ENCODE assay signal across 8 cellular contexts in genomic region chr7:106346678-106347217, GRCh38.
DNase-seq lines count a peak whose midpoint lies in the region; FAIRE-seq and TF ChIP-seq lines count a peak whose summit lies in the region.

No MANE protein-coding gene starts in this region.

- peak overlapping the region; percentile 73 for H3K4me3 Mint-ChIP-seq in activated T-cell treated with anti-CD3 and anti-CD28 coated beads, Interleukin-2, amount 50 U/mL, for 24 hours

- peaks cover 14% of the 10 kb centered on the region for H3K4me1 ChIP-seq in keratinocyte (ENCODE audit: control insufficient read depth, extremely low read depth, insufficient read depth, low read length)

- H3K9me3 Mint-ChIP-seq in activated T-cell treated with anti-CD3 and anti-CD28 coated beads, Interleukin-2, amount 50 U/mL, for 24 hours = peaks cover 55% of the 10 kb centered on the region

- no peak overlapping the region for H3K9ac ChIP-seq in keratinocyte (ENCODE audit: control insufficient read depth, extremely low read depth, insufficient read depth, low read length)

- H3K27me3 ChIP-seq in keratinocyte (ENCODE audit: control insufficient read depth, extremely low read depth, insufficient read depth, low read length) = no peaks in the 10 kb centered on the region

- in situ Hi-C loops in GM13977 (cut with MboI; ENCODE audit: low pct_unique_long_range_greater_than_20kb, low sequenced_read_pairs, unreplicated experiment) = no loop called here

- no peaks in the 10 kb centered on the region for H4K20me1 ChIP-seq in keratinocyte (ENCODE audit: control insufficient read depth, extremely low read depth, insufficient read depth, low read length)

- peak; percentile 54 for DNase-seq in GM13977 (ENCODE audit: low spot score)
- peak; percentile 88 for DNase-seq in H4 (ENCODE audit: low spot score)
- peak; percentile 95 for DNase-seq in LHCN-M2 (ENCODE audit: low read depth)
- DNase-seq in activated T-cell treated with anti-CD3 and anti-CD28 coated beads, Interleukin-2, amount 50 U/mL, for 24 hours = no peak
- DNase-seq in keratinocyte (ENCODE audit: low read depth, low spot score) = no peak
- no peak for DNase-seq in ureter (ENCODE audit: low spot score)
- no peak for DNase-seq in Ammon's horn (ENCODE audit: low spot score)
- no peak for DNase-seq in NCI-H1694 (lab: John Stamatoyannopoulos, UW)

- peak overlapping the region; percentile 100 for H3K27ac Mint-ChIP-seq in activated T-cell treated with anti-CD3 and anti-CD28 coated beads, Interleukin-2, amount 50 U/mL, for 24 hours

- H3K4me1 Mint-ChIP-seq in activated T-cell treated with anti-CD3 and anti-CD28 coated beads, Interleukin-2, amount 50 U/mL, for 24 hours (ENCODE audit: low read depth) = peaks cover 65% of the 10 kb centered on the region

- H3K27me3 Mint-ChIP-seq in activated T-cell treated with anti-CD3 and anti-CD28 coated beads, Interleukin-2, amount 50 U/mL, for 24 hours = peaks cover 3% of the 10 kb centered on the region

- no peaks in the 10 kb centered on the region for H3K9me1 ChIP-seq in keratinocyte (ENCODE audit: control insufficient read depth, extremely low read depth, insufficient read depth, low read length)

- peak overlapping the region; percentile 62 for H3K27ac ChIP-seq in keratinocyte (ENCODE audit: control insufficient read depth, insufficient read depth, low read length)

- no peak overlapping the region for H3K4me3 ChIP-seq in keratinocyte (ENCODE audit: control insufficient read depth in 2 of 3, extremely low read depth in 1 of 3, insufficient read depth in 2 of 3, low read depth in 1 of 3, low read length in 3 of 3)

- no peaks in the 10 kb centered on the region for H3K36me3 ChIP-seq in keratinocyte (ENCODE audit: control insufficient read depth in 2 of 2, extremely low read depth in 1 of 2, insufficient read depth in 2 of 2, low read length in 2 of 2)

- dilution Hi-C loops in keratinocyte (cut with MboI; ENCODE audit: extremely low pct_ligation_motif_present, low sequenced_read_pairs) = no loop called here

- peaks cover 8% of the 10 kb centered on the region for H3K9me3 ChIP-seq in keratinocyte (ENCODE audit: control insufficient read depth, low read depth, low read length)

- no peaks in the 10 kb centered on the region for H3K79me2 ChIP-seq in keratinocyte (ENCODE audit: control insufficient read depth, insufficient read depth, low read length)

- peak overlapping the region; percentile 45 for H3K4me2 ChIP-seq in keratinocyte (ENCODE audit: control insufficient read depth, extremely low read depth, insufficient read depth, low read depth, low read length)

- TF ChIP-seq CTCF in GM13977 (IDR thresholded peaks at IDR 0.05; ENCODE audit: extremely low read depth, insufficient read depth, missing control alignments) (no peak), keratinocyte (optimal IDR thresholded peaks at IDR 0.05 in 1 of 3, IDR thresholded peaks at IDR 0.05 in 1 of 3, conservative IDR thresholded peaks at IDR 0.05 in 1 of 3; ENCODE audit: extremely low read depth in 1 of 3, insufficient read depth in 2 of 3, low read length in 3 of 3) (no peak)

- peaks cover 57% of the 10 kb centered on the region for H3K36me3 Mint-ChIP-seq in activated T-cell treated with anti-CD3 and anti-CD28 coated beads, Interleukin-2, amount 50 U/mL, for 24 hours (ENCODE audit: low read depth)

- no peak overlapping the region for H2AFZ ChIP-seq in keratinocyte (ENCODE audit: control insufficient read depth, low read length)

- peak; percentile 79 for FAIRE-seq in keratinocyte (lab: Jason Lieb, UNC)

Comparison
In these comparisons a context has a peak if more than half of its experiments do, and no peak if none do; other contexts are left out.
1. DNase-seq: peak in GM13977 (single experiment), H4 (single experiment) and LHCN-M2 (single experiment); none in activated T-cell treated with anti-CD3 and anti-CD28 coated beads, Interleukin-2, amount 50 U/mL, for 24 hours (single experiment), keratinocyte (single experiment), ureter (single experiment), Ammon's horn (single experiment) and NCI-H1694 (single experiment).